ENCODE assay signal across 16 cellular contexts in the genomic region with DNA sequence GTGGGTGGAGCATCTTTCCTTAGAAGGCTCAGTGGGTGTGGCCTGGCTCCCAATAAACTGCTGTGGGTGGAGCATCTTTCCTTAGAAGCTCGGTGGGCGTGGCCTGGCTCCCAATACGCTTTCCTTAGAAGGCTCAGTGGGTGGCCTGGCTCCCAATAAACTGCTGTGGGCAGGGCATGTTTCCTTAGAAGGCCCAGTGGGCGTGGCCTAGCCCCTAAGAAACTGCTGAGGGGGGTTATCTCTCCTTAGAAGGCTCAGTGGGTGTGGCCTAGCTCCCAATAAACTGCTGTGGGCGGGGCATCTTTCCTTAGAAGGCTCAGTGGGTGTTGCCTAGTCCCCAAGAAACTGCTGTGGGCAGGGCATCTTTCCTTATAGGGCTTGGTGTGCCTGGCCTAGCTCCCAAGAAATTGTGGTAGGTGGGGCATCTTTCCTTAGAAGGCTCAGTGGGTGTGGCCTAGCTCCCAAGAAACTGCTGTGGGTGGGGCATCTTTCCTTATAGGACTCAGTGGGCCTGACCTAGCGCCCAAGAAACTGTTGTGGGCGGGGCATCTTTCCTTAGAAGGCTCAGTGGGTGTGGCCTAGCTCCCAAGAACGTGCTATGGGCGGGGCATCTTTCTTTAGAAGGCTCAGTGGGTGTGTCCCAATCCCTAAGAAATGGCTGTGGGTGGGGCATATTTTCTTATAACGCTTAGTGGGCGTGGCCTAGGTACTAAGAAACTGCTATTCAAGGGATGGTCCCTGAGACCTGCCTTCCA. TPM values are rescaled to one million over a fixed set of nuclear protein-coding genes. Genes with fewer than 3 reads are reported as not detected.
DNase-seq lines count a peak whose midpoint lies in the region; ATAC-seq and TF ChIP-seq lines count a peak whose summit lies in the region.
"Had no signal": no experiment of that assay in that cellular context is flagged by ENCODE, and none has a peak within 500 bp of the region (broad histone marks: within the 10 kb centered on the region; RNA-seq: fewer than 3 reads in every experiment).

No MANE protein-coding gene starts in this region.

- H3K9me3 Mint-ChIP-seq in HFFc6, result no peaks in the 10 kb centered on the region
- H3K9me3 Mint-ChIP-seq: CD4-positive, alpha-beta T cell had no signal

- H3K27me3 ChIP-seq in DND-41 (ENCODE audit: insufficient read depth, low read length, poor library complexity) (no peaks in the 10 kb centered on the region), H7 (ENCODE audit: control insufficient read depth, insufficient read depth, low read length) (no peaks in the 10 kb centered on the region)
- H3K27me3 ChIP-seq: adrenal gland, pancreas had no signal

- H3K27ac ChIP-seq in DND-41 (ENCODE audit: low read length), result no peak overlapping the region
- H3K27ac ChIP-seq: adrenal gland, lower lobe of right lung, pancreas, tibial artery had no signal

- H3K36me3 ChIP-seq in DND-41 (ENCODE audit: insufficient read depth, low read length) (no peaks in the 10 kb centered on the region), H7 (replicated peaks; ENCODE audit: control insufficient read depth, insufficient read depth, low read length) (no peaks in the 10 kb centered on the region)
- H3K36me3 ChIP-seq: adrenal gland, tibial artery had no signal

- no peak overlapping the region for H3K4me3 ChIP-seq in DND-41 (ENCODE audit: low read depth in 1 of 2, low read length in 2 of 2)
- no peak overlapping the region for H3K4me3 ChIP-seq in H7 (ENCODE audit: insufficient read depth, low read depth, low read length)
- H3K4me3 ChIP-seq: adrenal gland, lower lobe of right lung, pancreas, tibial artery had no signal

- H3K4me2 ChIP-seq in DND-41 (ENCODE audit: insufficient read depth, low read length), result no peak overlapping the region

- TF ChIP-seq CTCF in DND-41 (IDR thresholded peaks at IDR 0.05; ENCODE audit: borderline replicate concordance, extremely low read depth, low read length, poor library complexity, severe bottlenecking), result no peak
- no peak for TF ChIP-seq CTCF in HFFc6 (IDR thresholded peaks at IDR 0.05)

- DNase-seq in DND-41, result peak; percentile 27
- DNase-seq in H7, result peak; percentile 49
- DNase-seq in RKO (ENCODE audit: low spot score), result peak; percentile 29
- peak; percentile 12 for DNase-seq in iPS-NIHi11 (ENCODE audit: low spot score)
- no peak for DNase-seq in HFFc6
- no peak for DNase-seq in ecto neural progenitor cell (ENCODE audit: low spot score)
- DNase-seq: adrenal gland; CD4-positive, alpha-beta T cell; Kasumi-1; lower lobe of right lung; tibial artery had no signal

- H3K4me1 Mint-ChIP-seq in HFFc6 (ENCODE audit: low read depth), result peaks cover 6% of the 10 kb centered on the region; the same call in 1 of the 2 replicates

- H3K4me1 ChIP-seq in DND-41 (ENCODE audit: insufficient read depth, low read length), result no peaks in the 10 kb centered on the region
- H3K4me1 ChIP-seq: adrenal gland, lower lobe of right lung, pancreas, tibial artery had no signal

- H3K79me2 ChIP-seq in DND-41 (ENCODE audit: insufficient read depth, low read length), result no peaks in the 10 kb centered on the region

- no peak overlapping the region for H3K4me3 Mint-ChIP-seq in HFFc6
- H3K4me3 Mint-ChIP-seq: CD4-positive, alpha-beta T cell had no signal

- peaks cover 10% of the 10 kb centered on the region for H3K27me3 Mint-ChIP-seq in HFFc6 (ENCODE audit: insufficient read depth)
- H3K27me3 Mint-ChIP-seq: CD4-positive, alpha-beta T cell had no signal

- no peaks in the 10 kb centered on the region for H3K9me3 ChIP-seq in DND-41 (ENCODE audit: insufficient read depth, low read length, severe bottlenecking)
- H3K9me3 ChIP-seq: adrenal gland, lower lobe of right lung, pancreas, tibial artery had no signal

- H3K27ac Mint-ChIP-seq in HFFc6, result no peak overlapping the region
- H3K27ac Mint-ChIP-seq: CD4-positive, alpha-beta T cell had no signal

- no peak overlapping the region for H2AFZ ChIP-seq in DND-41 (ENCODE audit: low read depth, low read length)

- H3K36me3 Mint-ChIP-seq in HFFc6 (ENCODE audit: low read depth), result no peaks in the 10 kb centered on the region

- ATAC-seq in DND-41 (ENCODE audit: insufficient read depth, low read depth), result no peak
- no peak for ATAC-seq in HG02870 (IDR thresholded peaks at IDR 0.05; ENCODE audit: unreplicated experiment)
- no peak for ATAC-seq in HG03469 (IDR thresholded peaks at IDR 0.05; ENCODE audit: unreplicated experiment)
- ATAC-seq: esophagus mucosa, lower lobe of right lung, pancreas had no signal

- H4K20me1 ChIP-seq in DND-41 (ENCODE audit: insufficient read depth, low read length), result no peaks in the 10 kb centered on the region; the same call in 1 of the 2 replicates

- no peak overlapping the region for H3K9ac ChIP-seq in DND-41 (ENCODE audit: low read depth, low read length)

RNA-seq across cellular contexts. Expression of gene HSH2D, which starts 10.3 kb away (rescaled TPM):
- total RNA-seq in H7 (2014; rRNA removed; shearing (Covaris generic)), result 0.07 TPM in 1 of 2 replicates, not detected in the other
- not detected for total RNA-seq in HFFc6 (2021; fragmentation: NEBNext Ultra II Directional; extraction: Animal tissue kit (Norgen Biotek cat#: 25700))
- total RNA-seq: chondrocyte had no signal

RNA-seq across cellular contexts. Expression of gene CIB3, which starts 19.6 kb away (rescaled TPM):
- total RNA-seq in H7 (2014; rRNA removed; shearing (Covaris generic)), result not detected in 2 replicates
- not detected for total RNA-seq in HFFc6 (2021; fragmentation: NEBNext Ultra II Directional; extraction: Animal tissue kit (Norgen Biotek cat#: 25700))
- total RNA-seq: adrenal gland; CD4-positive, alpha-beta T cell; chondrocyte; esophagus mucosa; lower lobe of right lung; pancreas had no signal

RNA-seq across cellular contexts. Expression of gene FAM32A, which starts 31.5 kb away (rescaled TPM):
- 91.8 and 96.9 TPM in 2 replicates for total RNA-seq in H7 (2014; rRNA removed; shearing (Covaris generic))
- 10 to 100 TPM; 77.0 to 81.3 (median 79.6) TPM for total RNA-seq in HFFc6 (2021; fragmentation: NEBNext Ultra II Directional; extraction: Animal tissue kit (Norgen Biotek cat#: 25700))

RNA-seq across cellular contexts. Expression of gene RAB8A, which starts 42.1 kb away (rescaled TPM):
- 59.3 and 63.3 TPM in 2 replicates for total RNA-seq in H7 (2014; rRNA removed; shearing (Covaris generic))
- total RNA-seq in HFFc6 (2021; fragmentation: NEBNext Ultra II Directional; extraction: Animal tissue kit (Norgen Biotek cat#: 25700)), result 100 to 1,000 TPM in 3 of 6 experiments, 10 to 100 TPM in 3; 93.5 to 103 (median 100) TPM

RNA-seq across cellular contexts. Expression of gene AP1M1, which starts 44.0 kb away (rescaled TPM):
- total RNA-seq in H7 (2014; rRNA removed; shearing (Covaris generic)), result 49.3 and 56.3 TPM in 2 replicates
- total RNA-seq in HFFc6 (2021; fragmentation: NEBNext Ultra II Directional; extraction: Animal tissue kit (Norgen Biotek cat#: 25700)), result 10 to 100 TPM; 83.1 to 97.6 (median 93.3) TPM

Comparison
In these comparisons a context has a peak if more than half of its experiments do, and no peak if none do; other contexts are left out.
1. DNase-seq: peak in DND-41 (single experiment), H7 (single experiment), RKO (single experiment) and iPS-NIHi11 (single experiment); none in HFFc6 (single experiment) and ecto neural progenitor cell (single experiment).